15 cellular contexts compared by ENCODE assay signal in the genomic region with DNA sequence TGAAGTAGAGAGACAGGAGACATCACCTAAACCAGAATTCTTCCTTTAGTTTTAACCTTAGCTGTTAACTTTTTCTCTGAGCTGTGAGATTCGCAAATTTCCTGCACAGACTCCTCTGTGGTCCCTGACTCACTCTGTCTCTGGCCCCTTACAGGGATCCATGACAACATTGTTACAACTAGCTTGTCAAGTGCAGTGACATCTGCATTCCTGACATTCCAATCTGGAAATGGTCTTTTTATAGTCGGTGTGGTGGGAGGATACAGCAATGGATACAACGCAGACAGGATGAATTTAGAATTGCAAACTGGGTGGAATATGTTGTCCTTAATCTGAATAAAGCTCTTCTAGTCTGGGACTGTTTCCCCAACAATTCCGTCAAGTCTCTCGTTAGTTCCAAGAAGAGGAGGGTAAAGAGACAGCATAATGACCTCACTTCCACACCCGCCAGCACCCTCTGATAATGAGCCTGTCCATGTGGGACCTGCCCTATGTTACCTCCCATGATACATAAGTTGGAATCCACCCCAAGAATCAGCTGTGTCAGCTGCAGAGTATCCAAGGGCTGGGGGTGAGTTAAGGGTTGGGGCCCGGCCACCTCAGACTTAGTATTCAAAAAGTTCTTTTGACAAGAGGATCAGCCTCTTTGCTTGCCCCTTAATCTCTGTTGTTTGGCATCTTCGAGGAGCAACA. TPM values are rescaled to one million over a fixed set of nuclear protein-coding genes. Genes with fewer than 3 reads are reported as not detected.
DNase-seq lines count a peak whose midpoint lies in the region; ATAC-seq, FAIRE-seq and TF ChIP-seq lines count a peak whose summit lies in the region.
"Had no signal": no experiment of that assay in that cellular context is flagged by ENCODE, and none has a peak within 500 bp of the region (broad histone marks: within the 10 kb centered on the region; RNA-seq: fewer than 3 reads in every experiment).

No MANE protein-coding gene starts in this region.

- no peak for TF ChIP-seq POLR2A in esophagus muscularis mucosa (IDR thresholded peaks at IDR 0.05; ENCODE audit: low read depth)

- no peaks in the 10 kb centered on the region for H3K36me3 Mint-ChIP-seq in MCF 10A (ENCODE audit: insufficient read depth, unreplicated experiment)
- H3K36me3 Mint-ChIP-seq: type B pancreatic cell had no signal

- in situ Hi-C loops in mammary epithelial cell (cut with MboI; ENCODE audit: low sequenced_read_pairs in 2 of 2): no loop called here

- peaks cover 12% of the 10 kb centered on the region for H3K27me3 Mint-ChIP-seq in MCF 10A (ENCODE audit: insufficient read depth, unreplicated experiment)

- no peak overlapping the region for H3K4me3 ChIP-seq in mammary epithelial cell (replicated peaks in 1 of 3; ENCODE audit: insufficient read depth in 1 of 3, low read depth in 2 of 3, low read length in 3 of 3)
- no peak overlapping the region for H3K4me3 ChIP-seq in esophagus muscularis mucosa

- POLR2A ChIA-PET in MCF 10A (lab: Yijun Ruan, JAX): interaction anchor here (0.6 kb wide), 1 partner anchor 214 kb away, joined by 6 read pairs; no protein-coding TSS in a partner anchor

- ATAC-seq in HG02840 (IDR thresholded peaks at IDR 0.05; ENCODE audit: low FRiP score, unreplicated experiment): no peak
- no peak for ATAC-seq in GM19351 (IDR thresholded peaks at IDR 0.05; ENCODE audit: unreplicated experiment)

- H3K9me3 ChIP-seq in mammary epithelial cell (replicated peaks; ENCODE audit: insufficient read depth, low read length): no peaks in the 10 kb centered on the region
- H3K9me3 ChIP-seq in esophagus muscularis mucosa: no peaks in the 10 kb centered on the region

- H3K27me3 ChIP-seq in mammary epithelial cell (ENCODE audit: insufficient read depth, low read length) (peaks cover 12% of the 10 kb centered on the region), esophagus muscularis mucosa (peaks cover 0 to 8% (median 0%) of the 10 kb centered on the region in 4 donors)

- no peaks in the 10 kb centered on the region for H3K36me3 ChIP-seq in mammary epithelial cell (ENCODE audit: insufficient read depth, low read length)
- H3K36me3 ChIP-seq in esophagus muscularis mucosa: no peaks in the 10 kb centered on the region

- CTCF ChIA-PET in MCF 10A (lab: Yijun Ruan, JAX): interaction anchor here (0.6 to 5.5 kb wide), 12 partner anchors 9 to 614 kb away, joined by 3 to 54 read pairs (median 3); a partner anchor contains a TSS
- CTCF ChIA-PET in mammary epithelial cell (lab: Charles Lee; ENCODE audit: low non-redundant PET): interaction anchor here (0.6 kb wide), 1 partner anchor 295 kb away, joined by 10 read pairs; a partner anchor contains a TSS

- H3K4me2 ChIP-seq in mammary epithelial cell (ENCODE audit: insufficient read depth, low read depth, low read length): no peak overlapping the region

- TF ChIP-seq CTCF in MCF 10A (IDR thresholded peaks at IDR 0.05; ENCODE audit: unreplicated experiment): no peak
- TF ChIP-seq CTCF in mammary epithelial cell (conservative IDR thresholded peaks at IDR 0.05 in 1 of 2, IDR thresholded peaks at IDR 0.05 in 1 of 2; ENCODE audit: extremely low read depth in 1 of 2, insufficient read depth in 1 of 2, low read depth in 1 of 2, low read length in 2 of 2): no peak
- TF ChIP-seq CTCF in esophagus muscularis mucosa (IDR thresholded peaks at IDR 0.05): no peak

- H3K4me1 ChIP-seq in mammary epithelial cell (ENCODE audit: insufficient read depth, low read length): no peaks in the 10 kb centered on the region
- H3K4me1 ChIP-seq in esophagus muscularis mucosa: peaks cover 7 to 15% (median 9%) of the 10 kb centered on the region in 4 donors

- peaks cover 6% of the 10 kb centered on the region for H3K4me1 Mint-ChIP-seq in MCF 10A (ENCODE audit: insufficient read depth, unreplicated experiment)

- FAIRE-seq in urothelium cell line (lab: Jason Lieb, UNC): no peak
- FAIRE-seq: keratinocyte had no signal

- H3K9ac ChIP-seq in mammary epithelial cell (ENCODE audit: insufficient read depth, low read length): no peak overlapping the region

- H4K20me1 ChIP-seq in mammary epithelial cell (ENCODE audit: insufficient read depth, low read length): no peaks in the 10 kb centered on the region

- H2AFZ ChIP-seq in mammary epithelial cell (ENCODE audit: low read depth, low read length): no peak overlapping the region

- no TSS peak for BruUV-seq in MCF 10A (replicated peaks; lab: Mats Ljungman, UMichigan)
- no TSS peak for BruUV-seq in mammary epithelial cell (replicated peaks; lab: Mats Ljungman, UMichigan)

- no peak overlapping the region for H3K27ac Mint-ChIP-seq in MCF 10A (ENCODE audit: low read depth, unreplicated experiment)
- H3K27ac Mint-ChIP-seq: type B pancreatic cell had no signal

- H3K4me3 Mint-ChIP-seq in MCF 10A (ENCODE audit: unreplicated experiment): no peak overlapping the region
- H3K4me3 Mint-ChIP-seq: type B pancreatic cell had no signal

- peak; percentile 22 for DNase-seq in MCF 10A (ENCODE audit: unreplicated experiment)
- no peak for DNase-seq in mammary epithelial cell
- peak; percentile 92 for DNase-seq in astrocyte of the hippocampus (ENCODE audit: low read depth, low spot score)
- peak; percentile 37 for DNase-seq in iris pigment epithelial cell (ENCODE audit: low read depth)
- DNase-seq in urothelium cell line (ENCODE audit: low spot score): peak; percentile 81
- no peak for DNase-seq in esophagus muscularis mucosa (ENCODE audit: extremely low spot score)
- DNase-seq: NCI-H1417 treated with DMSO at 0.1 percent for 48 hours, posterior cingulate gyrus, T-helper 9 cell had no signal

- intact Hi-C loops in MCF 10A (cut with micrococcal nuclease) (no loop called here), mammary epithelial cell (cut with micrococcal nuclease) (no loop called here), esophagus muscularis mucosa (cut with DNase I) (no loop called here)

- no peaks in the 10 kb centered on the region for H3K9me3 Mint-ChIP-seq in MCF 10A (ENCODE audit: unreplicated experiment)
- H3K9me3 Mint-ChIP-seq: type B pancreatic cell had no signal

- 71% methylated on average over 8 of the region's 8 CpGs for WGBS in mammary epithelial cell (ENCODE audit: low coverage, missing lambda C conversion rate)
- WGBS in esophagus muscularis mucosa: 71% methylated on average over 8 of the region's 8 CpGs

- no peak for TF ChIP-seq EP300 in esophagus muscularis mucosa (IDR thresholded peaks at IDR 0.05)

- H3K27ac ChIP-seq in mammary epithelial cell (ENCODE audit: insufficient read depth, low read depth, low read length) (no peak overlapping the region), esophagus muscularis mucosa (replicated peaks in 1 of 4) (no peak overlapping the region)
- H3K27ac ChIP-seq: 22Rv1, epithelial cell of prostate had no signal

- dilution Hi-C loops in mammary epithelial cell (cut with HindIII; ENCODE audit: low sequenced_read_pairs): no loop called here

- no peaks in the 10 kb centered on the region for H3K79me2 ChIP-seq in mammary epithelial cell (ENCODE audit: insufficient read depth, low read length)

RNA-seq across cellular contexts. Expression of a gene that starts 49.4 kb away (rescaled TPM):
- total RNA-seq in MCF 10A (2022) (0.42 TPM in 2 replicates), mammary epithelial cell (not detected), esophagus muscularis mucosa (10 to 100 TPM in 2 of 4 donors, 1 to 10 TPM in 2; 5.3 to 13.7 (median 9.4) TPM)
- polyA plus RNA-seq in mammary epithelial cell: 0.02 TPM
- not detected for polyA minus RNA-seq in mammary epithelial cell
- polyA plus RNA-seq: keratinocyte had no signal

RNA-seq across cellular contexts. Expression of a gene that starts 49.9 kb away (rescaled TPM):
- total RNA-seq in MCF 10A (2022) (14.7 and 15.9 TPM in 2 replicates), mammary epithelial cell (10 to 100 TPM in 1 of 2 donors, 1 to 10 TPM in 1; 8.6 to 13.5 TPM), esophagus muscularis mucosa (10 to 100 TPM in 1 of 4 donors, 1 to 10 TPM in 3; 7.3 to 11.5 (median 8.0) TPM)
- polyA plus RNA-seq in mammary epithelial cell: 9.7 TPM
- polyA minus RNA-seq in mammary epithelial cell: 8.5 TPM

Comparison
In these comparisons a context has a peak if more than half of its experiments do, and no peak if none do; other contexts are left out.
1. DNase-seq: peak in MCF 10A (single experiment), astrocyte of the hippocampus (single experiment), iris pigment epithelial cell (single experiment) and urothelium cell line (single experiment); none in mammary epithelial cell (single experiment) and esophagus muscularis mucosa (single experiment).